Comparison of ENCODE assay signal across 8 cellular contexts in genomic region chr1:113759341-113760101, GRCh38. TPM values are rescaled to one million over a fixed set of nuclear protein-coding genes. Genes with fewer than 3 reads are reported as not detected.
DNase-seq lines count a peak whose midpoint lies in the region; ATAC-seq, FAIRE-seq and TF ChIP-seq lines count a peak whose summit lies in the region.

Gene PHTF1, minus strand, starts transcription at chr1:113759486. Its CDS starts 783 bp downstream, at chr1:113758703.

- no peak for FAIRE-seq in astrocyte (lab: Jason Lieb, UNC)

- intact Hi-C loops in T-helper 2 cell treated with Interferon-gamma antibody and Interleukin-4, amounts not matched to agents 100 ng/mL and 5 ng/mL, for 36 hours (cut with micrococcal nuclease) = loop anchor here (1.0 to 10.0 kb wide), 6 partner anchors 24 to 1042 kb away; partner anchors contain the start of genes AP4B1, DCLRE1B, MAGI3 and PPM1J

- H3K36me3 ChIP-seq in astrocyte (ENCODE audit: insufficient read depth, low read length) (no peaks in the 10 kb centered on the region), rectal smooth muscle tissue (ENCODE audit: control insufficient read depth, insufficient read depth, low read length) (no peaks in the 10 kb centered on the region)

- H3K27ac ChIP-seq in astrocyte (ENCODE audit: low read depth, low read length) (peak within 1 kb of the TSS; percentile 96), rectal smooth muscle tissue (ENCODE audit: low read depth, low read length) (peak within 1 kb of the TSS; percentile 97)

- H2AFZ ChIP-seq in astrocyte (ENCODE audit: low read depth, low read length) = peak within 1 kb of the TSS; percentile 99

- H3K27ac Mint-ChIP-seq in astrocyte (ENCODE audit: unreplicated experiment) = peak within 1 kb of the TSS; percentile 96

- H3K27me3 ChIP-seq in astrocyte (ENCODE audit: insufficient read depth, low read length) (no peaks in the 10 kb centered on the region), rectal smooth muscle tissue (ENCODE audit: control insufficient read depth, insufficient read depth, low read length) (no peaks in the 10 kb centered on the region)

- H3K9me3 ChIP-seq in astrocyte (ENCODE audit: insufficient read depth, low read depth, low read length) = no peaks in the 10 kb centered on the region

- peaks cover 10% of the 10 kb centered on the region for H3K4me1 Mint-ChIP-seq in astrocyte (ENCODE audit: low read depth, unreplicated experiment)

- no peaks in the 10 kb centered on the region for H3K36me3 Mint-ChIP-seq in astrocyte (ENCODE audit: low read depth, unreplicated experiment)

- peak; percentile 40 for DNase-seq in NCI-H1436 (lab: John Stamatoyannopoulos, UW)
- DNase-seq in astrocyte (ENCODE audit: low read depth) = peak; percentile 68
- peak; percentile 82 for DNase-seq in hepatic stellate cell (ENCODE audit: low spot score)
- DNase-seq in cortex of kidney (lab: John Stamatoyannopoulos, UW) = no peak

- H3K9me3 Mint-ChIP-seq in astrocyte (ENCODE audit: unreplicated experiment) = no peaks in the 10 kb centered on the region

- H3K4me3 Mint-ChIP-seq in astrocyte (ENCODE audit: unreplicated experiment) = peak within 1 kb of the TSS; percentile 95

- H3K79me2 ChIP-seq in astrocyte (ENCODE audit: insufficient read depth, low read length) = peaks cover 33% of the 10 kb centered on the region

- no peaks in the 10 kb centered on the region for H3K27me3 Mint-ChIP-seq in astrocyte (ENCODE audit: low read depth, unreplicated experiment)

- no peak for TF ChIP-seq CTCF in astrocyte (IDR thresholded peaks at IDR 0.05; ENCODE audit: insufficient read depth, low read depth, low read length)

- H3K4me3 ChIP-seq in astrocyte (ENCODE audit: insufficient read depth, low read depth, low read length) (peak within 1 kb of the TSS; percentile 82), rectal smooth muscle tissue (ENCODE audit: low read length) (peak within 1 kb of the TSS; percentile 91)

- H3K4me1 ChIP-seq in astrocyte (ENCODE audit: insufficient read depth, low read length) (peaks cover 3% of the 10 kb centered on the region), rectal smooth muscle tissue (ENCODE audit: control insufficient read depth, insufficient read depth, low read length) (peaks cover 5% of the 10 kb centered on the region)

- H3K9ac ChIP-seq in astrocyte (ENCODE audit: low read length) (peak within 1 kb of the TSS; percentile 93), rectal smooth muscle tissue (ENCODE audit: low read length) (peak within 1 kb of the TSS; percentile 97)

- H4K20me1 ChIP-seq in astrocyte (ENCODE audit: insufficient read depth, low read length) = peaks cover 6% of the 10 kb centered on the region

- peak within 1 kb of the TSS; percentile 96 for H3K4me2 ChIP-seq in astrocyte (ENCODE audit: low read length)

- peak; percentile 88 for ATAC-seq in GM18502 (IDR thresholded peaks at IDR 0.05; ENCODE audit: poor library complexity, unreplicated experiment)
- ATAC-seq in HG02840 (IDR thresholded peaks at IDR 0.05; ENCODE audit: low FRiP score, unreplicated experiment) = peak; percentile 85

RNA-seq across cellular contexts. Expression of gene PHTF1, which starts in this region (rescaled TPM):
- 24.5 TPM in 2 replicates for total RNA-seq in T-helper 2 cell treated with Interferon-gamma antibody and Interleukin-4, amounts not matched to agents 100 ng/mL and 5 ng/mL, for 36 hours
- total RNA-seq in astrocyte = 31.5 and 36.4 TPM in 2 replicates
